9 cellular contexts compared by ENCODE assay signal in the genomic region with DNA sequence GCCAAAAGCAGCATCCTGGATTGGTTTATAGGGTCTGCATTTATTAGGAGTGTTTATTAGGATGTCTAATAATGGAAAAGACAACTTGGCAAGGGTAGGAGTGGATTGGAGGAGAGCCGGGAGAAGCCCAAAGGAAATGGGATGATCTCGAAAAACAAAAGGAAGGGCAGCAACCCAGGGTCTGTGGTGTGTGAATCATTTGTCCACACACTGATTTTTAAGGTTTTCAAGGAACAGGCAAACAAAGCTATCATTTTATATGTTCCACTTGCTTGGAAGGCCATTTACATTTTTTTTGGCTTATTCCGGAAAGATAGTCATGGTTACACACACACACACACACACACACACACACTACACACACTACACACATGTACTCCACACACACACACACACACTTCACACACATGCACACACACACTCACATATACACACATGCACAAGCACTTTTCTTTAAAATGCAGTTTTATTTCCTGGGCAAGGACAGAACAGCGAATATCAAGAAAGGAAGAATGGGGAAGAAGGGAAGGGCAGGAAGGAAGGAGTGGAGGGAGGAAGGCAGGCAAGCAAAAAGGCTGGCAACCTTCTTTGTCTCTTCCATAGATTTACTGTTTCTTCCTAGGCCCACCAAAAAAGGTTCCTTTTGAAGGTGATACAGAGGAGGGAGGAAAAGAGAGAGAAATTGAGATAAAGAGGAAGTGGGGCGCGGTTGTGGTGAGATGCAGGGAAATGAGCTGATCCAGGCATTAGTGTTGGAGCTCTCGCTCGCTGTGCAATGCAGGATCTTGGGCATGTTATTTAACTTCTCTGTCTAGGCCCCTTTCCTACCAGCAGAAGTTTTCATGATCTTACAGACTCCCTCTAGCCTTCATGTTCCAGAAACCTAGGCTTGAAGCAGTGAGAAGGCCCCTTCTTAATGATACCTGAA.
A peak's percentile ranks its signal among the peaks of the same experiment; 100 is the strongest.
DNase-seq lines count a peak whose midpoint lies in the region; ATAC-seq and FAIRE-seq lines count a peak whose summit lies in the region.
"Had no signal": no experiment of that assay in that cellular context is flagged by ENCODE, and none has a peak within 500 bp of the region (broad histone marks: within the 10 kb centered on the region; RNA-seq: fewer than 3 reads in every experiment).

No MANE protein-coding gene starts in this region.

- POLR2A ChIA-PET in activated CD8-positive, alpha-beta T cell treated with anti-CD3 and anti-CD28 coated beads, Interleukin-2, amount 10 ng/mL, durations not matched to agents 7 days and 5 days (lab: Charles Lee): interaction anchor here (1.0 to 3.1 kb wide), 5 partner anchors 8 to 281 kb away, joined by 3 to 14 read pairs (median 4); a partner anchor contains a TSS

- peak overlapping the region; percentile 83 for H3K27ac Mint-ChIP-seq in activated CD8-positive, alpha-beta T cell treated with anti-CD3 and anti-CD28 coated beads, Interleukin-2, amount 10 ng/mL, durations not matched to agents 7 days and 5 days

- ATAC-seq in GM19351 (IDR thresholded peaks at IDR 0.05; ENCODE audit: unreplicated experiment) (peak; percentile 76), HG03432 (IDR thresholded peaks at IDR 0.05; ENCODE audit: unreplicated experiment) (peak; percentile 82)
- ATAC-seq in activated CD8-positive, alpha-beta T cell treated with anti-CD3 and anti-CD28 coated beads, Interleukin-2, amount 10 ng/mL, durations not matched to agents 7 days and 5 days: peak; percentile 62

- H3K4me1 Mint-ChIP-seq in activated CD8-positive, alpha-beta T cell treated with anti-CD3 and anti-CD28 coated beads, Interleukin-2, amount 10 ng/mL, durations not matched to agents 7 days and 5 days (ENCODE audit: low read depth): peaks cover 41% of the 10 kb centered on the region

- CTCF ChIA-PET in activated CD8-positive, alpha-beta T cell treated with anti-CD3 and anti-CD28 coated beads, Interleukin-2, amount 10 ng/mL, durations not matched to agents 7 days and 5 days (lab: Charles Lee): interaction anchor here (0.9 to 4.7 kb wide), 9 partner anchors 8 to 378 kb away, joined by 3 to 31 read pairs (median 5); no protein-coding TSS in a partner anchor

- H3K36me3 Mint-ChIP-seq in activated CD8-positive, alpha-beta T cell treated with anti-CD3 and anti-CD28 coated beads, Interleukin-2, amount 10 ng/mL, durations not matched to agents 7 days and 5 days (ENCODE audit: low read depth): no peaks in the 10 kb centered on the region

- peak overlapping the region; percentile 63 for H3K4me3 Mint-ChIP-seq in activated CD8-positive, alpha-beta T cell treated with anti-CD3 and anti-CD28 coated beads, Interleukin-2, amount 10 ng/mL, durations not matched to agents 7 days and 5 days
- H3K4me3 Mint-ChIP-seq: neural crest cell had no signal

- no peaks in the 10 kb centered on the region for H3K9me3 ChIP-seq in small intestine (ENCODE audit: control insufficient read depth, low read depth)

- no peaks in the 10 kb centered on the region for H3K9me3 Mint-ChIP-seq in activated CD8-positive, alpha-beta T cell treated with anti-CD3 and anti-CD28 coated beads, Interleukin-2, amount 10 ng/mL, durations not matched to agents 7 days and 5 days (ENCODE audit: insufficient read depth)
- H3K9me3 Mint-ChIP-seq: neural crest cell had no signal

- H3K36me3 ChIP-seq in small intestine (ENCODE audit: control insufficient read depth in 2 of 2, insufficient read depth in 2 of 2, low read length in 2 of 2): no peaks in the 10 kb centered on the region

- H3K27me3 Mint-ChIP-seq in activated CD8-positive, alpha-beta T cell treated with anti-CD3 and anti-CD28 coated beads, Interleukin-2, amount 10 ng/mL, durations not matched to agents 7 days and 5 days (ENCODE audit: low read depth): no peaks in the 10 kb centered on the region

- 31 to 52% (median 49%) methylated on average over 8 of the region's 8 CpGs for WGBS in small intestine, 3 donors

- H3K4me1 ChIP-seq in small intestine (ENCODE audit: control insufficient read depth in 2 of 2, insufficient read depth in 1 of 2, low read depth in 1 of 2, low read length in 1 of 2): peaks cover 3% of the 10 kb centered on the region in 2 donors

- no peak overlapping the region for H3K4me3 ChIP-seq in small intestine (ENCODE audit: low read depth in 1 of 2, low read length in 2 of 2)

- DNase-seq in AML-193 (lab: John Stamatoyannopoulos, UW): peak; percentile 54 to 69
- peak; percentile 53 for DNase-seq in activated CD8-positive, alpha-beta T cell treated with anti-CD3 and anti-CD28 coated beads, Interleukin-2, amount 10 ng/mL, durations not matched to agents 7 days and 5 days
- DNase-seq in small intestine: no peak
- no peak for DNase-seq in COLO668 (lab: John Stamatoyannopoulos, UW; ENCODE audit: unreplicated experiment)
- no peak for DNase-seq in activated CD8-positive, alpha-beta memory T cell treated with anti-CD3 and anti-CD28 coated beads for 24 hours
- DNase-seq in T-helper 9 cell: no peak

- H3K27me3 ChIP-seq in small intestine (ENCODE audit: control insufficient read depth in 2 of 2, insufficient read depth in 2 of 2, low read length in 2 of 2): no peaks in the 10 kb centered on the region

- FAIRE-seq in small intestine (lab: Jason Lieb, UNC): no peak

- peak overlapping the region; percentile 79 to 88 for H3K27ac ChIP-seq in small intestine (ENCODE audit: low read depth in 1 of 2, low read length in 1 of 2)

Comparison
In these comparisons a context has a peak if more than half of its experiments do, and no peak if none do; other contexts are left out.
1. DNase-seq: peak in AML-193 (2 of 2) and activated CD8-positive, alpha-beta T cell treated with anti-CD3 and anti-CD28 coated beads, Interleukin-2, amount 10 ng/mL, durations not matched to agents 7 days and 5 days (single experiment); none in small intestine (single experiment), COLO668 (single experiment), activated CD8-positive, alpha-beta memory T cell treated with anti-CD3 and anti-CD28 coated beads for 24 hours (single experiment) and T-helper 9 cell (single experiment).
2. Peak in every context shown above with its lines, with median percentiles within 50 percentile points of each other: ATAC-seq.